19 cellular contexts compared by ENCODE assay signal in the genomic region with DNA sequence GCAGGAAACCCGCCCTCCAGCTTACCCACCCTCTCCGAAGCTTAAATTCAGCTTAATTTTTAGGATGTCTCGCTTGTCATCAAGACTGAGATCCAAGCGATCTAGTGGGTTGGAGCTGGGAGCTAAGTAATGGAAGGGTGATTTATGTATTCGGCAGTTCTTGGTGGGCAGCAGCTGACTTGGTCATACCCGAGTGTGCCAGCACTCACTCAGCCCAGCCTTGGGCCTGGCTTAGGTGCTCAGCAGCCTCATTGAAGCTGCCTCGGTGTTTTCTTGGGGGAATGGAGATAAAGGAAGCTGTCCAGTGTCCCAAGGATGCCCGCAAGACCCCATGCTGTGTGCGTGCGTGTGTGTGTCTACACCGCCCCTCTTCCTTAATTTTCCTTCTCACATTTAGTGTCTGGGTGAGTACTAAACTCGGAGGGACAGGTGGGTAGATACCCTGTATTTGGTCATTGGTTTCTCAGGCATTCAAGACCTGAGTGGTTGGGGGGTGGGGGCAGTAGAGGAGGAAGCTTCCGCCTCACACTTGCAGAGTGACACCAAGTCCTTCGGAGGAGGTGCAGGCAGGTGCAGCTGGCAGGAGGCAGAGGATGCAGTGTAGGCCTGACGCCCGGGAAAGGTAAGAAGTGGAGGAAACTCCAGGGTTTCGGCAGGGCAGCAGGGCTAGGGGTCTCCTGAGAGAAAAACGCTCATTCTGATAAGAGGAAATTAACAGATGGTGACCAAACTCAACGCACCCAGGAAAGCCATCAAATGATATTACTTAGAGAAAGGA.
"Had no signal": no experiment of that assay in that cellular context is flagged by ENCODE, and none has a peak within 500 bp of the region (broad histone marks: within the 10 kb centered on the region; RNA-seq: fewer than 3 reads in every experiment).

No MANE protein-coding gene starts in this region.

- H3K27ac Mint-ChIP-seq: activated CD4-positive, alpha-beta T cell treated with anti-CD3 and anti-CD28 coated beads for 36 hours; activated naive CD4-positive, alpha-beta T cell treated with anti-CD3 and anti-CD28 coated beads, Interleukin-2, amount 50 U/mL, for 24 hours; activated T-helper 2 cell treated with anti-CD3 and anti-CD28 coated beads, Interferon-gamma antibody, Interleukin-2, Interleukin-4, amounts not matched to agents 10 μg/mL and 5 μg/mL and 100 μg/mL, durations not matched to agents 14 hours and 24 hours and 36 hours; dendritic cell treated with granulocyte-macrophage colony-stimulating factor and Interleukin-4, amounts not matched to agents 40 ng/mL and 50 ng/mL, for 4 days had no signal

- DNase-seq: activated CD4-positive, alpha-beta T cell treated with anti-CD3 and anti-CD28 coated beads for 36 hours; activated CD4-positive, alpha-beta T cell treated with anti-CD3 and anti-CD28 coated beads, Interleukin-2, amount 50 U/mL, for 48 hours; activated T-cell treated with anti-CD3 and anti-CD28 coated beads, Interleukin-2, amount 50 U/mL, for 24 hours; amniotic stem cell; effector memory CD4-positive, alpha-beta T cell; heart right ventricle; mesenchymal stem cell; mucosa of descending colon; naive B cell; spleen; stimulated activated CD8-positive, alpha-beta memory T cell treated with anti-CD3 and anti-CD28 coated beads, Interleukin-4, amount 100 ng/mL, for 48 hours; stimulated activated naive CD8-positive, alpha-beta T cell treated with anti-CD3 and anti-CD28 coated beads, Interleukin-15, Interleukin-2, amounts not matched to agents 100 U/mL and 50 U/mL, for 24 hours; SW 1271; transverse colon had no signal

- H3K27me3 ChIP-seq: transverse colon had no signal

- H3K36me3 Mint-ChIP-seq: activated naive CD4-positive, alpha-beta T cell treated with anti-CD3 and anti-CD28 coated beads, Interleukin-2, amount 50 U/mL, for 24 hours; naive B cell had no signal

- H3K4me1 Mint-ChIP-seq: activated CD4-positive, alpha-beta T cell treated with anti-CD3 and anti-CD28 coated beads for 36 hours; activated naive CD4-positive, alpha-beta T cell treated with anti-CD3 and anti-CD28 coated beads, Interleukin-2, amount 50 U/mL, for 24 hours had no signal

- H3K27ac ChIP-seq: esophagus muscularis mucosa, heart right ventricle, transverse colon had no signal

- H3K9me3 ChIP-seq: esophagus muscularis mucosa, heart right ventricle, mucosa of descending colon, spleen, transverse colon had no signal

- H3K36me3 ChIP-seq: transverse colon had no signal

- H3K9me3 Mint-ChIP-seq: activated naive CD4-positive, alpha-beta T cell treated with anti-CD3 and anti-CD28 coated beads, Interleukin-2, amount 50 U/mL, for 24 hours; activated T-cell treated with anti-CD3 and anti-CD28 coated beads, Interleukin-2, amount 50 U/mL, for 24 hours; activated T-helper 2 cell treated with anti-CD3 and anti-CD28 coated beads, Interferon-gamma antibody, Interleukin-2, Interleukin-4, amounts not matched to agents 10 μg/mL and 5 μg/mL and 100 μg/mL, durations not matched to agents 14 hours and 24 hours and 36 hours; dendritic cell treated with granulocyte-macrophage colony-stimulating factor and Interleukin-4, amounts not matched to agents 40 ng/mL and 50 ng/mL, for 4 days; naive B cell had no signal

- FAIRE-seq: endothelial cell of umbilical vein had no signal

- H3K4me1 ChIP-seq: esophagus muscularis mucosa, heart right ventricle, transverse colon had no signal

- H3K4me3 ChIP-seq: esophagus muscularis mucosa, heart right ventricle, mucosa of descending colon, spleen, transverse colon had no signal

- H3K4me3 Mint-ChIP-seq: activated CD4-positive, alpha-beta T cell treated with anti-CD3 and anti-CD28 coated beads for 36 hours; activated naive CD4-positive, alpha-beta T cell treated with anti-CD3 and anti-CD28 coated beads, Interleukin-2, amount 50 U/mL, for 24 hours; activated T-cell treated with anti-CD3 and anti-CD28 coated beads, Interleukin-2, amount 50 U/mL, for 24 hours; dendritic cell treated with granulocyte-macrophage colony-stimulating factor and Interleukin-4, amounts not matched to agents 40 ng/mL and 50 ng/mL, for 4 days had no signal

- ATAC-seq: activated CD4-positive, alpha-beta T cell treated with anti-CD3 and anti-CD28 coated beads for 36 hours; mucosa of descending colon had no signal
